26 cellular contexts compared by ENCODE assay signal in the genomic region with DNA sequence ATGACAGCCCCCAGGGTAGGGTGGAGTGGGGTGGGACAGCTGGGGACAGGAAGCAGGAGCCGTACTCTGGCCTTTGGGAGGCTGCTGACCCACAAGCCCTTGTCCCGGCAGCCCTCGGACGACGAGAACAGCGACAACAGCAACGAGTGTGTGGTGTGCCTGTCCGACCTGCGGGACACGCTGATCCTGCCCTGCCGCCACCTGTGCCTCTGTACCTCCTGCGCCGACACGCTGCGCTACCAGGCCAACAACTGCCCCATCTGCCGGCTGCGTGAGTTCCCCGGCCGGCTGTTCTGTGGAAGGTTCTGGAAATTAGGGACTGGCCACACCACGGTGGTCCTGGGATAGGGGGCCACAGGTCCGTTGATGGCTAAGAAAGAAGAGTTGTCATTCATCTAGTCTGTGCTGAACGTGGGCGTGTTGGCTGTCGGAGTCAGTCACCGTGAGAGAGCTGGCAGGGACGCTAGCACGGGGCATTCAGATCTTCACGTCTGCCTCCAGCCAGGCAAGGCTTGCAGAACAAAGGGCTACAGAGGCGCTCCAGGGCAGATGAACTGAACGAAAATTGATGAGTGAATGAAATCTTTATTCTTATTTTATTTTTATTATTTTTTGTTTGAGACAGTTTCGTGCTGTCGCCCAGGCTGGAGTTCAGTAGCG. TPM values are rescaled to one million over a fixed set of nuclear protein-coding genes. Genes with fewer than 3 reads are reported as not detected.
DNase-seq lines count a peak whose midpoint lies in the region; ATAC-seq and TF ChIP-seq lines count a peak whose summit lies in the region.
"Had no signal": no experiment of that assay in that cellular context is flagged by ENCODE, and none has a peak within 500 bp of the region (broad histone marks: within the 10 kb centered on the region; RNA-seq: fewer than 3 reads in every experiment).

No MANE protein-coding gene starts in this region.

- peaks cover 15% of the 10 kb centered on the region for H3K4me1 ChIP-seq in psoas muscle
- H3K4me1 ChIP-seq: body of pancreas had no signal

- peaks cover 26% of the 10 kb centered on the region for H3K4me1 Mint-ChIP-seq in activated CD4-positive, alpha-beta T cell treated with anti-CD3 and anti-CD28 coated beads, Interleukin-2, amount 10 ng/mL, durations not matched to agents 24 days and 14 days
- peaks cover 26% of the 10 kb centered on the region for H3K4me1 Mint-ChIP-seq in T-helper 17 cell

- H3K9me3 Mint-ChIP-seq in activated CD4-positive, alpha-beta T cell treated with anti-CD3 and anti-CD28 coated beads, Interleukin-2, amount 10 ng/mL, durations not matched to agents 24 days and 14 days = no peaks in the 10 kb centered on the region
- H3K9me3 Mint-ChIP-seq: CD4-positive, alpha-beta T cell had no signal

- no peaks in the 10 kb centered on the region for H3K27me3 ChIP-seq in psoas muscle (ENCODE audit: insufficient read depth in 3 of 3, low read length in 2 of 3)
- H3K27me3 ChIP-seq: body of pancreas, esophagus muscularis mucosa had no signal

- H3K27ac Mint-ChIP-seq in activated CD4-positive, alpha-beta T cell treated with anti-CD3 and anti-CD28 coated beads, Interleukin-2, amount 10 ng/mL, durations not matched to agents 24 days and 14 days = peak overlapping the region; percentile 60
- peak overlapping the region; percentile 51 for H3K27ac Mint-ChIP-seq in T-helper 17 cell

- DNase-seq in activated CD4-positive, alpha-beta T cell treated with anti-CD3 and anti-CD28 coated beads, Interleukin-2, amount 10 ng/mL, durations not matched to agents 24 days and 14 days = no peak
- no peak for DNase-seq in activated CD4-positive, alpha-beta T cell treated with anti-CD3 and anti-CD28 coated beads for 4 hours
- DNase-seq in T-helper 17 cell (no peak), foreskin melanocyte (peak; percentile 42), psoas muscle (no peak), COR-L47 (lab: John Stamatoyannopoulos, UW) (no peak), T1000 (lab: John Stamatoyannopoulos, UW) (no peak), SK-N-DZ (ENCODE audit: low spot score) (no peak)
- DNase-seq: activated CD4-positive, alpha-beta T cell treated with anti-CD3 and anti-CD28 coated beads, Interleukin-2, amount 50 U/mL, for 48 hours; activated CD8-positive, alpha-beta memory T cell treated with anti-CD3 and anti-CD28 coated beads, Interleukin-2, amount 50 U/mL, for 4 hours; body of pancreas; CD4-positive, alpha-beta T cell; DMS153; effector memory CD4-positive, alpha-beta T cell; GM23248; NCI-H1092; NCI-H187; NCI-H69; RPMI8226; SK-N-SH; stimulated activated CD8-positive, alpha-beta memory T cell treated with anti-CD3 and anti-CD28 coated beads, Interleukin-4, amount 100 ng/mL, for 48 hours; T-helper 2 cell; WERI-Rb-1 had no signal

- H3K4me3 Mint-ChIP-seq in activated CD4-positive, alpha-beta T cell treated with anti-CD3 and anti-CD28 coated beads, Interleukin-2, amount 10 ng/mL, durations not matched to agents 24 days and 14 days = no peak overlapping the region
- H3K4me3 Mint-ChIP-seq in T-helper 17 cell = no peak overlapping the region
- H3K4me3 Mint-ChIP-seq: CD4-positive, alpha-beta T cell had no signal

- intact Hi-C loops in activated CD4-positive, alpha-beta T cell treated with anti-CD3 and anti-CD28 coated beads, Interleukin-2, amount 10 ng/mL, durations not matched to agents 24 days and 14 days (cut with micrococcal nuclease) = no loop called here
- intact Hi-C loops in psoas muscle (cut with DNase I) = no loop called here

- H3K27ac ChIP-seq in psoas muscle = peak overlapping the region; percentile 73
- H3K27ac ChIP-seq: 22Rv1, body of pancreas, GM23248, WERI-Rb-1 had no signal

- H3K4me3 ChIP-seq in psoas muscle = no peak overlapping the region
- H3K4me3 ChIP-seq: body of pancreas, esophagus muscularis mucosa, GM23248, mucosa of descending colon had no signal

- H3K36me3 Mint-ChIP-seq in activated CD4-positive, alpha-beta T cell treated with anti-CD3 and anti-CD28 coated beads, Interleukin-2, amount 10 ng/mL, durations not matched to agents 24 days and 14 days (ENCODE audit: low read depth) = peaks cover 31% of the 10 kb centered on the region
- H3K36me3 Mint-ChIP-seq in T-helper 17 cell (ENCODE audit: low read depth) = peaks cover 4% of the 10 kb centered on the region

- no peak for TF ChIP-seq CTCF in psoas muscle (IDR thresholded peaks at IDR 0.05)

- 86 to 90% (median 88%) methylated on average over 33 of the region's 33 CpGs for WGBS in psoas muscle, 3 donors

- H3K9me3 ChIP-seq in T-helper 17 cell (ENCODE audit: control insufficient read depth, low read length, poor library complexity, severe bottlenecking) = no peaks in the 10 kb centered on the region
- H3K9me3 ChIP-seq in psoas muscle = no peaks in the 10 kb centered on the region
- H3K9me3 ChIP-seq: body of pancreas, esophagus muscularis mucosa, mucosa of descending colon, SK-N-SH had no signal

- ATAC-seq in T-helper 17 cell = no peak
- ATAC-seq in psoas muscle = peak in 1 of 4 donors; percentile 12
- ATAC-seq: body of pancreas, mucosa of descending colon had no signal

- no peaks in the 10 kb centered on the region for H3K27me3 Mint-ChIP-seq in activated CD4-positive, alpha-beta T cell treated with anti-CD3 and anti-CD28 coated beads, Interleukin-2, amount 10 ng/mL, durations not matched to agents 24 days and 14 days
- no peaks in the 10 kb centered on the region for H3K27me3 Mint-ChIP-seq in T-helper 17 cell
- H3K27me3 Mint-ChIP-seq: CD4-positive, alpha-beta T cell had no signal

- peaks cover 9 to 73% of the 10 kb centered on the region in 2 donors for H3K36me3 ChIP-seq in psoas muscle (ENCODE audit: insufficient read depth in 1 of 2, low read depth in 1 of 2)

RNA-seq across cellular contexts. Expression of a gene that starts 19.8 kb away (rescaled TPM):
- total RNA-seq in activated CD4-positive, alpha-beta T cell treated with anti-CD3 and anti-CD28 coated beads, Interleukin-2, amount 10 ng/mL, durations not matched to agents 24 days and 14 days = 35.4 and 36.1 TPM in 2 replicates
- 10 to 100 TPM; 44.7 to 49.6 TPM for total RNA-seq in T-helper 17 cell
- 10 to 100 TPM in 1 of 4 donors, 1 to 10 TPM in 3; 6.3 to 20.2 (median 8.4) TPM for total RNA-seq in psoas muscle
- polyA plus RNA-seq in psoas muscle = 1 to 10 TPM; 6.6 to 9.7 (median 7.4) TPM
- 35.3 and 41.6 TPM in 2 replicates for polyA plus RNA-seq in SK-N-DZ (2014; cell fraction: cytosol; rRNA removed)
- 20.1 and 35.2 TPM in 2 replicates for polyA plus RNA-seq in SK-N-DZ (2014; cell fraction: nucleus; rRNA removed)

RNA-seq across cellular contexts. Expression of a gene that starts 48.9 kb away (rescaled TPM):
- 103 and 108 TPM in 2 replicates for total RNA-seq in activated CD4-positive, alpha-beta T cell treated with anti-CD3 and anti-CD28 coated beads, Interleukin-2, amount 10 ng/mL, durations not matched to agents 24 days and 14 days
- 10 to 100 TPM; 69.3 to 74.7 TPM for total RNA-seq in T-helper 17 cell
- total RNA-seq in psoas muscle = 10 to 100 TPM; 44.2 to 63.1 (median 59.4) TPM
- polyA plus RNA-seq in psoas muscle = 10 to 100 TPM; 20.2 to 36.3 (median 24.6) TPM
- 34.2 and 41.3 TPM in 2 replicates for polyA plus RNA-seq in SK-N-DZ (2014; cell fraction: cytosol; rRNA removed)
- polyA plus RNA-seq in SK-N-DZ (2014; cell fraction: nucleus; rRNA removed) = 22.4 and 45.7 TPM in 2 replicates

RNA-seq across cellular contexts. Expression of a gene that starts 58.8 kb away (rescaled TPM):
- 17.2 and 20.5 TPM in 2 replicates for total RNA-seq in activated CD4-positive, alpha-beta T cell treated with anti-CD3 and anti-CD28 coated beads, Interleukin-2, amount 10 ng/mL, durations not matched to agents 24 days and 14 days
- total RNA-seq in T-helper 17 cell (10 to 100 TPM; 25.8 to 26.6 TPM), psoas muscle (10 to 100 TPM; 23.0 to 47.5 (median 37.5) TPM)
- 10 to 100 TPM; 13.6 to 40.2 (median 28.3) TPM for polyA plus RNA-seq in psoas muscle
- polyA plus RNA-seq in SK-N-DZ (2014; cell fraction: cytosol; rRNA removed) = 5.3 and 11.2 TPM in 2 replicates
- 23.7 and 30.6 TPM in 2 replicates for polyA plus RNA-seq in SK-N-DZ (2014; cell fraction: nucleus; rRNA removed)
